ENCODE assay signal across 8 cellular contexts in genomic region chr18:8615397-8616025, GRCh38. TPM values are rescaled to one million over a fixed set of nuclear protein-coding genes. Genes with fewer than 3 reads are reported as not detected.
DNase-seq lines count a peak whose midpoint lies in the region; ATAC-seq and TF ChIP-seq lines count a peak whose summit lies in the region.

No MANE protein-coding gene starts in this region.

- peak overlapping the region; percentile 91 for H3K27ac Mint-ChIP-seq in activated naive CD4-positive, alpha-beta T cell treated with anti-CD3 and anti-CD28 coated beads, Interleukin-2, amount 50 U/mL, for 24 hours
- peak overlapping the region in 1 of 2 donors; percentile 49 for H3K27ac Mint-ChIP-seq in activated naive CD4-positive, alpha-beta T cell treated with anti-CD3 and anti-CD28 coated beads, Interleukin-2, amount 50 U/mL, for 72 hours
- H3K27ac Mint-ChIP-seq in nephron, result peak overlapping the region; percentile 15 to 74 (median 28)

- DNase-seq in activated naive CD4-positive, alpha-beta T cell treated with anti-CD3 and anti-CD28 coated beads, Interleukin-2, amount 50 U/mL, for 72 hours (ENCODE audit: low spot score in 2 of 2), result no peak
- DNase-seq in Panc1 (ENCODE audit: low read depth, low spot score), result peak; percentile 53
- peak; percentile 90 for DNase-seq in epithelial cell of esophagus (ENCODE audit: low read depth)

- peaks cover 83% of the 10 kb centered on the region for H3K4me1 Mint-ChIP-seq in activated naive CD4-positive, alpha-beta T cell treated with anti-CD3 and anti-CD28 coated beads, Interleukin-2, amount 50 U/mL, for 24 hours
- peaks cover 57% of the 10 kb centered on the region for H3K4me1 Mint-ChIP-seq in nephron

- intact Hi-C loops in Panc1 (cut with micrococcal nuclease; ENCODE audit: unreplicated experiment), result no loop called here

- H3K27me3 ChIP-seq in Panc1 (ENCODE audit: control insufficient read depth, insufficient read depth, low read length), result no peaks in the 10 kb centered on the region

- no peaks in the 10 kb centered on the region for H3K27me3 Mint-ChIP-seq in activated naive CD4-positive, alpha-beta T cell treated with anti-CD3 and anti-CD28 coated beads, Interleukin-2, amount 50 U/mL, for 24 hours
- H3K27me3 Mint-ChIP-seq in nephron (ENCODE audit: low read depth), result no peaks in the 10 kb centered on the region

- CTCF ChIA-PET in Panc1 (lab: Charles Lee), result no interaction called here

- peak overlapping the region; percentile 12; the same call in 1 of the 2 replicates for H3K27ac ChIP-seq in Panc1 (ENCODE audit: low read length)

- no peak overlapping the region for H3K4me3 Mint-ChIP-seq in activated naive CD4-positive, alpha-beta T cell treated with anti-CD3 and anti-CD28 coated beads, Interleukin-2, amount 50 U/mL, for 24 hours
- peak overlapping the region in 1 of 3 experiments; percentile 25 for H3K4me3 Mint-ChIP-seq in nephron

- TF ChIP-seq CTCF in Panc1 (IDR thresholded peaks at IDR 0.05) (no peak), epithelial cell of esophagus (IDR thresholded peaks at IDR 0.05; ENCODE audit: insufficient read depth, low read depth, low read length, missing control alignments) (no peak), nephron (IDR thresholded peaks at IDR 0.05; ENCODE audit: unreplicated experiment in 3 of 3) (no peak)

- H3K9me3 Mint-ChIP-seq in activated naive CD4-positive, alpha-beta T cell treated with anti-CD3 and anti-CD28 coated beads, Interleukin-2, amount 50 U/mL, for 24 hours, result no peaks in the 10 kb centered on the region
- peaks cover 1 to 2% of the 10 kb centered on the region in 2 donors for H3K9me3 Mint-ChIP-seq in activated naive CD4-positive, alpha-beta T cell treated with anti-CD3 and anti-CD28 coated beads, Interleukin-2, amount 50 U/mL, for 72 hours
- H3K9me3 Mint-ChIP-seq in nephron, result no peaks in the 10 kb centered on the region

- 0 out of 2 replicates have a peak, but pooled peaks cover under 1% of the 10 kb centered on the region for H3K9me3 ChIP-seq in Panc1 (ENCODE audit: control insufficient read depth, insufficient read depth, low read depth, low read length)

- H3K4me3 ChIP-seq in Panc1 (ENCODE audit: low read depth in 2 of 2, low read length in 2 of 2), result no peak overlapping the region
- H3K4me3 ChIP-seq in epithelial cell of esophagus (ENCODE audit: low read length), result no peak overlapping the region

- POLR2A ChIA-PET in Panc1 (lab: Charles Lee), result interaction anchor here (0.6 kb wide), 1 partner anchor 227 kb away, joined by 6 read pairs; no protein-coding TSS in a partner anchor

- peaks cover 16% of the 10 kb centered on the region for H3K4me1 ChIP-seq in Panc1 (ENCODE audit: control insufficient read depth, insufficient read depth, low read length)

- ATAC-seq in activated naive CD4-positive, alpha-beta T cell treated with anti-CD3 and anti-CD28 coated beads, Interleukin-2, amount 50 U/mL, for 72 hours, result no peak
- ATAC-seq in Panc1 (peak; percentile 60; the same call in 1 of the 2 replicates), HG02623 (IDR thresholded peaks at IDR 0.05; ENCODE audit: unreplicated experiment) (no peak), GM21825 (IDR thresholded peaks at IDR 0.05; ENCODE audit: unreplicated experiment) (no peak), HG02642 (IDR thresholded peaks at IDR 0.05; ENCODE audit: poor library complexity, unreplicated experiment) (no peak)

- in situ Hi-C loops in Panc1 (cut with HindIII; ENCODE audit: low pct_unique_long_range_greater_than_20kb, low sequenced_read_pairs), result no loop called here

- peaks cover 13% of the 10 kb centered on the region for H3K36me3 Mint-ChIP-seq in activated naive CD4-positive, alpha-beta T cell treated with anti-CD3 and anti-CD28 coated beads, Interleukin-2, amount 50 U/mL, for 24 hours
- H3K36me3 Mint-ChIP-seq in activated naive CD4-positive, alpha-beta T cell treated with anti-CD3 and anti-CD28 coated beads, Interleukin-2, amount 50 U/mL, for 72 hours, result peaks cover 8 to 40% of the 10 kb centered on the region in 2 donors
- H3K36me3 Mint-ChIP-seq in nephron (ENCODE audit: low read depth), result peaks cover 19% of the 10 kb centered on the region

- BruUV-seq in Panc1 (replicated peaks; lab: Mats Ljungman, UMichigan), result no TSS peak

- H3K36me3 ChIP-seq in Panc1 (ENCODE audit: control insufficient read depth, insufficient read depth, low read length), result no peaks in the 10 kb centered on the region; the same call in 1 of the 2 replicates

RNA-seq across cellular contexts. Expression of gene RAB12, which starts 6.3 kb away (rescaled TPM):
- total RNA-seq in activated naive CD4-positive, alpha-beta T cell treated with anti-CD3 and anti-CD28 coated beads, Interleukin-2, amount 50 U/mL, for 72 hours, result 10 to 100 TPM; 10.9 to 18.6 TPM
- 35.7 TPM for total RNA-seq in Panc1 (2021; ENCODE audit: unreplicated experiment)
- 24.3 TPM for polyA plus RNA-seq in Panc1 (2012; ENCODE audit: insufficient read length)

Comparison
In these comparisons a context has a peak if more than half of its experiments do, and no peak if none do; other contexts are left out.
1. DNase-seq: peak in Panc1 (single experiment) and epithelial cell of esophagus (single experiment); none in activated naive CD4-positive, alpha-beta T cell treated with anti-CD3 and anti-CD28 coated beads, Interleukin-2, amount 50 U/mL, for 72 hours (0 of 2).